19 cellular contexts compared by ENCODE assay signal in genomic region chr10:35364808-35365207, GRCh38. TPM values are rescaled to one million over a fixed set of nuclear protein-coding genes. Genes with fewer than 3 reads are reported as not detected.
DNase-seq lines count a peak whose midpoint lies in the region; ATAC-seq, FAIRE-seq and TF ChIP-seq lines count a peak whose summit lies in the region.
"Had no signal": no experiment of that assay in that cellular context is flagged by ENCODE, and none has a peak within 500 bp of the region (broad histone marks: within the 10 kb centered on the region; RNA-seq: fewer than 3 reads in every experiment).

No MANE protein-coding gene starts in this region.

- H3K9me3 ChIP-seq in mucosa of descending colon: no peaks in the 10 kb centered on the region
- H3K9me3 ChIP-seq: SK-N-SH had no signal

- peak; percentile 66 for FAIRE-seq in HTR-8/SVneo (lab: Jason Lieb, UNC)
- FAIRE-seq in colon (lab: Jason Lieb, UNC): peak; percentile 10
- FAIRE-seq: GM18507 had no signal

- DNase-seq in HTR-8/SVneo (ENCODE audit: insufficient read length, low spot score): no peak
- peak in 1 of 3 donors; percentile 58 for DNase-seq in mucosa of descending colon
- DNase-seq in GM10266 (ENCODE audit: extremely low spot score): no peak
- DNase-seq in GM19240 (ENCODE audit: insufficient read length, low spot score): no peak
- DNase-seq in glomerular visceral epithelial cell (ENCODE audit: extremely low spot score): no peak
- DNase-seq: C1 segment of cervical spinal cord, DMS53, Karpas-422, NCI-H1930, NCI-H2171 treated with DMSO at 0.1 percent for 48 hours, NCI-H510A, NCI-H82, SK-N-SH had no signal

- no peak overlapping the region for H3K4me3 ChIP-seq in mucosa of descending colon

- H3K36me3 ChIP-seq in mucosa of descending colon (ENCODE audit: low read depth): no peaks in the 10 kb centered on the region

- TF ChIP-seq CTCF in mucosa of descending colon (IDR thresholded peaks at IDR 0.05) (no peak), GM10266 (IDR thresholded peaks at IDR 0.05; ENCODE audit: control insufficient read depth, insufficient read depth, low read depth, missing control alignments) (no peak)

- H3K4me1 ChIP-seq in mucosa of descending colon (ENCODE audit: low read depth): peaks cover 36% of the 10 kb centered on the region

- intact Hi-C loops in mucosa of descending colon (cut with DNase I, micrococcal nuclease): no loop called here

- ATAC-seq in mucosa of descending colon (peak; percentile 87), GM18517 (IDR thresholded peaks at IDR 0.05; ENCODE audit: unreplicated experiment) (no peak)
- ATAC-seq: HCT116, Panc1, Right ventricle myocardium inferior had no signal

RNA-seq across cellular contexts. Expression of gene CCNY, which starts 28.5 kb away (rescaled TPM):
- total RNA-seq in mucosa of descending colon: 10 to 100 TPM; 48.6 to 64.4 (median 51.5) TPM
